ENCODE assay signal across 8 cellular contexts in the genomic region with DNA sequence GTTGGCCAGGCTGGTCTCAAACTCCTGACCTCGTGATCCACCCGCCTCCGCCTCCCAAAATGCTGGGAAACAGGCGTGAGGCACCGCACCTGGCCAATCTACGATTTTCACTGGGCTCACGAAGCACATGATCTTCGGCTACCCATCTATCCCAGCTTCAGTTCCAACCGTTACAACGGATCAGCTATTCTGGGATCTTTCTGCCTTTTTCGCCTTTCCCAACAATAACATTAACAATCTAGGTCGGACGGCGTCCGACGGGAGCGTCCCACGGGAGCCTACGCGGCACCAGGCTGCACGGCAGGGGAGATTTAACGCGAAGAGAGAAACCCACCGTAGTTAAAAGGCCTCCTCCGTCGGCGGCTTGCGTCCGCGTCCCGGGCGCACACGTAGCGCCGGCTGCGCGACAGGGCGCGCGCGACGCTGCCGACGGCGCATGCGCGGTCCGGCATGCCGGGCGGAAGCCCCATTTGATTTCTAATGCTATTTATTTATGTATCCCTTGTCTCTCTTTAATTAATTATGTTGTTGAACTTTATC.
DNase-seq lines count a peak whose midpoint lies in the region; ATAC-seq and TF ChIP-seq lines count a peak whose summit lies in the region.

TSS of gene MSL3B (minus strand) at position 394 of the 540 bp plus-strand sequence.

- H3K36me3 ChIP-seq in colonic mucosa (no peaks in the 10 kb centered on the region), lung (ENCODE audit: control insufficient read depth in 2 of 2, insufficient read depth in 2 of 2, low read length in 2 of 2) (no peaks in the 10 kb centered on the region)

- H3K9me3 ChIP-seq in colonic mucosa (no peaks in the 10 kb centered on the region), lung (ENCODE audit: control insufficient read depth in 2 of 2, insufficient read depth in 1 of 2, low read length in 1 of 2) (peaks cover 0 to 2% of the 10 kb centered on the region in 2 donors)

- WGBS in lung, 2 donors, result 11 to 17% methylated on average over 50 of the region's 50 CpGs

- H3K27me3 ChIP-seq in colonic mucosa (no peaks in the 10 kb centered on the region), lung (ENCODE audit: control insufficient read depth, insufficient read depth) (no peaks in the 10 kb centered on the region)

- H3K4me3 ChIP-seq in colonic mucosa (peak within 1 kb of the TSS; percentile 49), lung (peak within 1 kb of the TSS; percentile 16)

- TF ChIP-seq CTCF in colonic mucosa (IDR thresholded peaks at IDR 0.05) (no peak), lung (IDR thresholded peaks at IDR 0.05; ENCODE audit: control extremely low read depth, extremely low read depth) (no peak)

- intact Hi-C loops in colonic mucosa (cut with DNase I), result no loop called here

- H3K27ac ChIP-seq in colonic mucosa, result no peak within 1 kb of the TSS
- no peak within 1 kb of the TSS for H3K27ac ChIP-seq in lung (ENCODE audit: low read depth in 1 of 2, low read length in 1 of 2)

- ATAC-seq in lung (ENCODE audit: insufficient read depth, low FRiP score) (peak; percentile 47), HG02852 (IDR thresholded peaks at IDR 0.05; ENCODE audit: unreplicated experiment) (no peak)

- peak; percentile 80 for TF ChIP-seq POLR2A in GM19193 (IDR thresholded peaks at IDR 0.05; ENCODE audit: extremely low read depth, insufficient read depth, insufficient read length)

- peak within 1 kb of the TSS in 1 of 2 donors; percentile 61 for H3K9ac ChIP-seq in colonic mucosa (ENCODE audit: low read depth in 2 of 2, low read length in 2 of 2)

- in situ Hi-C loops in ACHN (cut with HindIII; ENCODE audit: low pct_ligation_motif_present, low pct_unique_long_range_greater_than_20kb, low sequenced_read_pairs), result no loop called here

- DNase-seq in ACHN (peak; percentile 72), LoVo (ENCODE audit: low spot score) (peak; percentile 82), colonic mucosa (peak; percentile 49), lung (ENCODE audit: low spot score) (peak; percentile 40)
- peak; percentile 28 for DNase-seq in activated CD4-positive, CD25-positive, alpha-beta regulatory T cell treated with anti-CD3 and anti-CD28 coated beads, Interleukin-2, amount 50 U/mL, for 16 hours (ENCODE audit: low read depth, low spot score)
- DNase-seq in stimulated activated CD8-positive, alpha-beta memory T cell treated with anti-CD3 and anti-CD28 coated beads, Interleukin-2, amount 100 ng/mL, for 1 hour (ENCODE audit: low read depth in 2 of 2), result peak; percentile 12 to 27

- H3K4me1 ChIP-seq in colonic mucosa (no peaks in the 10 kb centered on the region), lung (ENCODE audit: control insufficient read depth in 2 of 2, insufficient read depth in 2 of 2, low read length in 2 of 2) (no peaks in the 10 kb centered on the region)

Comparison
In these comparisons a context has a peak if more than half of its experiments do, and no peak if none do; other contexts are left out.
1. DNase-seq: peak in every context shown above with its lines; median percentile 82 in LoVo; 72 in ACHN; 49 in colonic mucosa; 40 in lung; 28 in activated CD4-positive, CD25-positive, alpha-beta regulatory T cell treated with anti-CD3 and anti-CD28 coated beads, Interleukin-2, amount 50 U/mL, for 16 hours; 20 in stimulated activated CD8-positive, alpha-beta memory T cell treated with anti-CD3 and anti-CD28 coated beads, Interleukin-2, amount 100 ng/mL, for 1 hour.